Comparison of ENCODE assay signal across 19 cellular contexts in the genomic region with DNA sequence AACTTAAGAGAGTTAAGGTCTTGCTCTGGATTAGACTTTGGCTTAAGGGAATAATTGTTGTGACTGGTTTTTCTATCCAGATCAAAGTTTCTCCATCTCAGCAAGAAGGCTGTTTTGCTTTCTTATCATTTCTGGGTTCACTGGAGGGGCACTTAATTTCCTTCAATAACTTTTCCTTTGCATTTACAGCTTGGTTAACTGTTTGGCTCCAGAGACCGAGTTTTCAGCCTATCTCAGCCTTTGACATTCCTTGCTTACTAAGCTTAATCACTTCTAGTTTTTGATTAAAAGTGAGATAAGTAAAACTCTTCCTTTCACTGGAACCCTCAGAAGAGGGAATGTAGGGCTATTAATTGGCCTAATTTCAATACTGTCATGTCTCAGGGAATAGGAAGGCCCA.
"Had no signal": no experiment of that assay in that cellular context is flagged by ENCODE, and none has a peak within 500 bp of the region (broad histone marks: within the 10 kb centered on the region; RNA-seq: fewer than 3 reads in every experiment).

No MANE protein-coding gene starts in this region.

- H3K27me3 Mint-ChIP-seq: activated CD4-positive, alpha-beta T cell treated with anti-CD3 and anti-CD28 coated beads, Interleukin-2, amount 10 ng/mL, durations not matched to agents 24 days and 14 days; activated naive CD8-positive, alpha-beta T cell treated with anti-CD3 and anti-CD28 coated beads for 36 hours had no signal

- H3K27ac Mint-ChIP-seq: activated CD4-positive, alpha-beta T cell treated with anti-CD3 and anti-CD28 coated beads, Interleukin-2, amount 10 ng/mL, durations not matched to agents 24 days and 14 days; activated naive CD8-positive, alpha-beta T cell treated with anti-CD3 and anti-CD28 coated beads for 36 hours; endodermal cell had no signal

- H3K4me3 Mint-ChIP-seq: activated CD4-positive, alpha-beta T cell treated with anti-CD3 and anti-CD28 coated beads, Interleukin-2, amount 10 ng/mL, durations not matched to agents 24 days and 14 days; activated naive CD8-positive, alpha-beta T cell treated with anti-CD3 and anti-CD28 coated beads for 36 hours; endodermal cell; natural killer cell had no signal

- H3K9me3 Mint-ChIP-seq: activated CD4-positive, alpha-beta T cell treated with anti-CD3 and anti-CD28 coated beads, Interleukin-2, amount 10 ng/mL, durations not matched to agents 24 days and 14 days; natural killer cell had no signal

- ATAC-seq: body of pancreas, natural killer cell had no signal

- H3K27ac ChIP-seq: body of pancreas, dorsolateral prefrontal cortex, epithelial cell of prostate, sigmoid colon, tibial artery had no signal

- DNase-seq: activated CD4-positive, alpha-beta T cell treated with anti-CD3 and anti-CD28 coated beads, Interleukin-2, amount 10 ng/mL, durations not matched to agents 24 days and 14 days; activated CD4-positive, CD25-positive, alpha-beta regulatory T cell; activated naive CD4-positive, alpha-beta T cell; activated naive CD8-positive, alpha-beta T cell treated with anti-CD3 and anti-CD28 coated beads for 36 hours; amniotic stem cell; body of pancreas; caudate nucleus; dorsolateral prefrontal cortex; endodermal cell; foreskin fibroblast; mesendoderm; natural killer cell; sigmoid colon; stimulated activated CD4-positive, alpha-beta T cell treated with anti-CD3 and anti-CD28 coated beads, Interleukin-4, amount 100 ng/mL, for 4 hours; stimulated activated naive CD4-positive, alpha-beta T cell; SW 1271; T-helper 2 cell; tibial artery had no signal
